9 cellular contexts compared by ENCODE assay signal in the genomic region with DNA sequence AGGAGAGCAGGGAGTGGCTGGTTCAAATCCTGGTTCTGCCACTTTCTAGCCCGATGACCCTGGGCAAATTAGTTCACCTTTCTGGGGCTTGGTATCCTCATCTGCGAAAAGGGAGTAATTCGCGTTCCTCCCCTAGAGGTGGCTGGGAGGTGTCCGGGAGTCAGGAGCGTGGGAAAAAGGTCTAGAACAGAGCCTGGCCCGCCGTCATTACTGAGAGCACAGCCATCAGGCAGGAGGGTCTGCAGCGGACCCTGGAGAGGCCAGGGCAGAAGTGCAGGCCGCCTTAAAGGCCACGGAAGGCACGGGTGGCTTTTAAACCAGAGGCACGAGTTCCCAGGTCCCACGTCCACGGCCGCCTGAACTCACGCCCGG. TPM values are rescaled to one million over a fixed set of nuclear protein-coding genes. Genes with fewer than 3 reads are reported as not detected.
DNase-seq lines count a peak whose midpoint lies in the region; ATAC-seq and TF ChIP-seq lines count a peak whose summit lies in the region.
"Had no signal": no experiment of that assay in that cellular context is flagged by ENCODE, and none has a peak within 500 bp of the region (broad histone marks: within the 10 kb centered on the region; RNA-seq: fewer than 3 reads in every experiment).

No MANE protein-coding gene starts in this region.

- TF ChIP-seq CTCF in right lobe of liver (IDR thresholded peaks at IDR 0.05): no peak
- TF ChIP-seq CTCF in tibial artery (IDR thresholded peaks at IDR 0.05): no peak

- peak overlapping the region; percentile 73 for H3K27ac ChIP-seq in angular gyrus (ENCODE audit: low read depth, low read length)
- peak overlapping the region; percentile 52 to 77 (median 55) for H3K27ac ChIP-seq in right lobe of liver
- H3K27ac ChIP-seq in tibial artery: peak overlapping the region; percentile 79 to 84

- ATAC-seq in right lobe of liver (no peak), HG02623 (IDR thresholded peaks at IDR 0.05; ENCODE audit: unreplicated experiment) (no peak)

- peak; percentile 64 for DNase-seq in activated CD8-positive, alpha-beta memory T cell treated with anti-CD3 and anti-CD28 coated beads for 24 hours
- no peak for DNase-seq in activated CD8-positive, alpha-beta memory T cell treated with anti-CD3 and anti-CD28 coated beads, Interleukin-2, amount 50 U/mL, for 4 hours
- DNase-seq in right lobe of liver (no peak), tibial artery (no peak), SW480 (ENCODE audit: low spot score) (no peak), DMS79 treated with DMSO at 0.1 percent for 48 hours (lab: John Stamatoyannopoulos, UW) (no peak)

- no peaks in the 10 kb centered on the region for H3K27me3 ChIP-seq in right lobe of liver
- no peaks in the 10 kb centered on the region for H3K27me3 ChIP-seq in tibial artery

- H3K9me3 ChIP-seq in right lobe of liver (no peaks in the 10 kb centered on the region), tibial artery (no peaks in the 10 kb centered on the region)

- H3K4me3 ChIP-seq in right lobe of liver (peak overlapping the region; percentile 76 to 99 (median 80)), tibial artery (peak overlapping the region; percentile 70 to 80)

- WGBS in right lobe of liver (ENCODE audit: insufficient coverage, low coverage, low lambda C conversion rate, missing lambda C conversion rate): 0% methylated on average over 1 of the region's 18 CpGs

- H3K4me1 ChIP-seq in right lobe of liver: peaks cover 0 to 77% (median 39%) of the 10 kb centered on the region in 4 donors
- peaks cover 12 to 61% (median 57%) of the 10 kb centered on the region in 4 donors for H3K4me1 ChIP-seq in tibial artery

- intact Hi-C loops in right lobe of liver (cut with DNase I) (no loop called here), tibial artery (cut with DNase I; ENCODE audit: low total_unique reads) (loop anchor here (5.0 kb wide), 1 partner anchor 133 kb away; the partner anchor contains the start of genes MORN1 and RER1)

- peaks cover 0 to 11% (median 3%) of the 10 kb centered on the region in 4 donors for H3K36me3 ChIP-seq in right lobe of liver
- peaks cover 10 to 18% (median 11%) of the 10 kb centered on the region in 3 donors for H3K36me3 ChIP-seq in tibial artery

- no peak for TF ChIP-seq POLR2A in right lobe of liver (IDR thresholded peaks at IDR 0.05)

RNA-seq across cellular contexts. Expression of gene PANK4, which starts 0.9 kb away (rescaled TPM):
- total RNA-seq in right lobe of liver: 10 to 100 TPM in 5 of 6 experiments, 1 to 10 TPM in 1; 9.6 to 18.9 (median 13.4) TPM

RNA-seq across cellular contexts. Expression of gene HES5, which starts 4.6 kb away (rescaled TPM):
- under 1 TPM in 2 of 6 experiments, not detected in 4; 0.18 to 0.25 TPM for total RNA-seq in right lobe of liver
- total RNA-seq: Daoy had no signal

RNA-seq across cellular contexts. Expression of gene TNFRSF14, which starts 30.7 kb away (rescaled TPM):
- 10 to 100 TPM; 31.0 to 54.8 (median 41.1) TPM for total RNA-seq in right lobe of liver

RNA-seq across cellular contexts. Expression of gene PLCH2, which starts 49.4 kb away (rescaled TPM):
- total RNA-seq in right lobe of liver: 1 to 10 TPM in 5 of 6 experiments, under 1 TPM in 1; 0.37 to 4.6 (median 2.3) TPM
- total RNA-seq: Daoy had no signal
